1 cellular context compared by ENCODE assay signal in the genomic region with DNA sequence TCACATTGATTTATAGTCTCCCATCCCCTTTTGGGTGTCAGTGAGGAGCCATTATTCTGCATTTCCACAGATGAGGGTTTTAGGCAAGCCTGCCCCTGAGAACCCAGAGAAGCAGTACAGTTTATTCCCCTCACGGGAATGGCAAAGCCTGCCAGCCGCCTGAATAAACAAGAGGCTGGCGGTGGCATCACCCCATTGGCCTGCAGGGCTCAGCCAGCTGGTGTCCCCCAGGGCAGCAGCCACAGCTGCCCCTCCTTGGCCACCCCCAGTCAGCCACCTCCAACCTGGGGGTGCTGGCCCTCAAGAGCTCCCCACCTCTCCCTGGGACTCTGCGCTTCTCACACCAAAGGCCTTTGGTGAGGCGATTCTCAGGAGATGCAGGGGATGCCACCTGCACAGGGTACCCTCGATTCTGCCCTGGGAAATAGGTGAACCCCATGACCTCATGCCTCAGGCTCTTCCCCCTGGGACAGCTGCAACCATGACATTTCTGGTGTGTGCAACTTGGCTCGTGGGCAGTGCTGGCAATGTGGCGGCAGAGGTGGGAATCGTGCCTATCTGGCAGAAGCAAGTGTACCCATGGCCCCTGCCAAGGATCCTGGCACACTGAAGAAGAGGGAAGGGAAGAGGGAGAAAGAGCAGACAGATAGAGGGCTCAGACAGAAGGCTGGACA.
TF ChIP-seq lines count a peak whose summit lies in the region.

No MANE protein-coding gene starts in this region.

TF ChIP-seq in H1, 55 proteins besides CTCF, POLR2A, EP300 and RAD21:
- TF ChIP-seq RNF2 (IDR thresholded peaks at IDR 0.05; ENCODE audit: borderline replicate concordance, low read depth, low read length, missing control alignments, poor library complexity, severe bottlenecking) (no peak), GTF2F1 (IDR thresholded peaks at IDR 0.05; ENCODE audit: borderline replicate concordance, low read depth, low read length) (no peak), RBBP5 (IDR thresholded peaks at IDR 0.05; ENCODE audit: borderline replicate concordance, low read depth, low read length) (no peak), CHD2 (IDR thresholded peaks at IDR 0.05; ENCODE audit: low read length) (no peak), TAF7 (optimal IDR thresholded peaks at IDR 0.05; ENCODE audit: borderline replicate concordance, low read depth, low read length) (no peak), KDM1A (IDR thresholded peaks at IDR 0.05; ENCODE audit: borderline replicate concordance, low read length) (no peak), CTBP2 (IDR thresholded peaks at IDR 0.05; ENCODE audit: borderline replicate concordance, insufficient read depth, insufficient read length, low read length) (no peak), MAFK (IDR thresholded peaks at IDR 0.05; ENCODE audit: low read depth, low read length) (no peak), ZNF274 (IDR thresholded peaks at IDR 0.05; ENCODE audit: borderline replicate concordance, extremely low read depth, low read length) (no peak), BCL11A (IDR thresholded peaks at IDR 0.05; ENCODE audit: low read depth in 2 of 2, low read length in 2 of 2) (no peak), GABPA (IDR thresholded peaks at IDR 0.05; ENCODE audit: borderline replicate concordance, insufficient read depth, low read length) (no peak), JUN (IDR thresholded peaks at IDR 0.05; ENCODE audit: low read depth, low read length) (no peak), BACH1 (IDR thresholded peaks at IDR 0.05; ENCODE audit: low read length) (no peak), SP2 (IDR thresholded peaks at IDR 0.05; ENCODE audit: low read length) (no peak), HDAC2 (IDR thresholded peaks at IDR 0.05; ENCODE audit: borderline replicate concordance in 1 of 2, low read depth in 2 of 2, low read length in 2 of 2) (no peak), JUND (IDR thresholded peaks at IDR 0.05; ENCODE audit: low read length) (no peak), BRCA1 (IDR thresholded peaks at IDR 0.05; ENCODE audit: low read depth, low read length) (no peak), POLR2AphosphoS5 (IDR thresholded peaks at IDR 0.05; ENCODE audit: low read depth, low read length) (no peak), TCF12 (IDR thresholded peaks at IDR 0.05; ENCODE audit: low read depth, low read length) (no peak)
- TF ChIP-seq, protein P1, sequence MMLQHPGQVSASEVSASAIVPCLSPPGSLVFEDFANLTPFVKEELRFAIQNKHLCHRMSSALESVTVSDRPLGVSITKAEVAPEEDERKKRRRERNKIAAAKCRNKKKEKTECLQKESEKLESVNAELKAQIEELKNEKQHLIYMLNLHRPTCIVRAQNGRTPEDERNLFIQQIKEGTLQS (IDR thresholded peaks at IDR 0.05; ENCODE audit: insufficient read depth, low read depth, low read length) = no peak
TF ChIP-seq in H1: peak in this region for 0.
